In genomic region chr18:4762399-4762798, GRCh38 we compare ENCODE assay signal across 5 cellular contexts.
"Had no signal": no experiment of that assay in that cellular context is flagged by ENCODE, and none has a peak within 500 bp of the region (broad histone marks: within the 10 kb centered on the region; RNA-seq: fewer than 3 reads in every experiment).

No MANE protein-coding gene starts in this region.

- ATAC-seq: GM23338 had no signal

- H3K27ac ChIP-seq: KMS-11 had no signal

- H2AFZ ChIP-seq: GM23338 had no signal

- H3K9ac ChIP-seq: KMS-11 had no signal

- H3K4me2 ChIP-seq: GM23338, KMS-11 had no signal

- H3K4me3 ChIP-seq: GM23338 had no signal

- DNase-seq: H9, HCEC 1CT, KBM-7 had no signal
